7 cellular contexts compared by ENCODE assay signal in genomic region chr21:42495765-42496119, GRCh38. TPM values are rescaled to one million over a fixed set of nuclear protein-coding genes. Genes with fewer than 3 reads are reported as not detected.
DNase-seq lines count a peak whose midpoint lies in the region; ATAC-seq and TF ChIP-seq lines count a peak whose summit lies in the region.

No MANE protein-coding gene starts in this region.

- no peak overlapping the region for H3K27ac Mint-ChIP-seq in glutamatergic neuron (ENCODE audit: unreplicated experiment)

- ATAC-seq in GM18858 (IDR thresholded peaks at IDR 0.05; ENCODE audit: unreplicated experiment): peak; percentile 8
- ATAC-seq in HG02852 (IDR thresholded peaks at IDR 0.05; ENCODE audit: unreplicated experiment): peak; percentile 18

- H3K36me3 Mint-ChIP-seq in glutamatergic neuron (ENCODE audit: unreplicated experiment): no peaks in the 10 kb centered on the region

- DNase-seq in SW480 (ENCODE audit: low spot score) (peak; percentile 58), glutamatergic neuron (no peak), renal cortical epithelial cell (ENCODE audit: low read depth) (peak; percentile 18)
- no peak for DNase-seq in stimulated activated CD4-positive, alpha-beta T cell treated with anti-CD3 and anti-CD28 coated beads, Interleukin-12 subunit alpha, Interleukin-12 subunit beta, amount 100 ng/mL, for 4 hours
- no peak for DNase-seq in activated CD4-positive, alpha-beta T cell treated with anti-CD3 and anti-CD28 coated beads for 1 hour

- H3K4me1 Mint-ChIP-seq in glutamatergic neuron (ENCODE audit: low read depth, unreplicated experiment): peaks cover 12% of the 10 kb centered on the region

- no peak for TF ChIP-seq CTCF in glutamatergic neuron (IDR thresholded peaks at IDR 0.05; ENCODE audit: partially characterized antibody, unreplicated experiment)

- H3K4me3 Mint-ChIP-seq in glutamatergic neuron (ENCODE audit: unreplicated experiment): peak overlapping the region; percentile 95

- H3K9me3 Mint-ChIP-seq in glutamatergic neuron (ENCODE audit: unreplicated experiment): no peaks in the 10 kb centered on the region

- H3K27me3 Mint-ChIP-seq in glutamatergic neuron (ENCODE audit: unreplicated experiment): peaks cover 4% of the 10 kb centered on the region

RNA-seq across cellular contexts. Expression of gene RSPH1, which starts 0.3 kb away (rescaled TPM):
- total RNA-seq in glutamatergic neuron (ENCODE audit: unreplicated experiment) (0.42 TPM), renal cortical epithelial cell (1.0 and 3.6 TPM in 2 replicates)

RNA-seq across cellular contexts. Expression of gene SLC37A1, which starts 17.9 kb away (rescaled TPM):
- total RNA-seq in glutamatergic neuron (ENCODE audit: unreplicated experiment): 65.7 TPM
- total RNA-seq in renal cortical epithelial cell: 15.0 and 39.6 TPM in 2 replicates

Comparison
In these comparisons a context has a peak if more than half of its experiments do, and no peak if none do; other contexts are left out.
1. DNase-seq: peak in SW480 (single experiment) and renal cortical epithelial cell (single experiment); none in glutamatergic neuron (single experiment), stimulated activated CD4-positive, alpha-beta T cell treated with anti-CD3 and anti-CD28 coated beads, Interleukin-12 subunit alpha, Interleukin-12 subunit beta, amount 100 ng/mL, for 4 hours (single experiment) and activated CD4-positive, alpha-beta T cell treated with anti-CD3 and anti-CD28 coated beads for 1 hour (single experiment).